8 cellular contexts compared by ENCODE assay signal in the genomic region with DNA sequence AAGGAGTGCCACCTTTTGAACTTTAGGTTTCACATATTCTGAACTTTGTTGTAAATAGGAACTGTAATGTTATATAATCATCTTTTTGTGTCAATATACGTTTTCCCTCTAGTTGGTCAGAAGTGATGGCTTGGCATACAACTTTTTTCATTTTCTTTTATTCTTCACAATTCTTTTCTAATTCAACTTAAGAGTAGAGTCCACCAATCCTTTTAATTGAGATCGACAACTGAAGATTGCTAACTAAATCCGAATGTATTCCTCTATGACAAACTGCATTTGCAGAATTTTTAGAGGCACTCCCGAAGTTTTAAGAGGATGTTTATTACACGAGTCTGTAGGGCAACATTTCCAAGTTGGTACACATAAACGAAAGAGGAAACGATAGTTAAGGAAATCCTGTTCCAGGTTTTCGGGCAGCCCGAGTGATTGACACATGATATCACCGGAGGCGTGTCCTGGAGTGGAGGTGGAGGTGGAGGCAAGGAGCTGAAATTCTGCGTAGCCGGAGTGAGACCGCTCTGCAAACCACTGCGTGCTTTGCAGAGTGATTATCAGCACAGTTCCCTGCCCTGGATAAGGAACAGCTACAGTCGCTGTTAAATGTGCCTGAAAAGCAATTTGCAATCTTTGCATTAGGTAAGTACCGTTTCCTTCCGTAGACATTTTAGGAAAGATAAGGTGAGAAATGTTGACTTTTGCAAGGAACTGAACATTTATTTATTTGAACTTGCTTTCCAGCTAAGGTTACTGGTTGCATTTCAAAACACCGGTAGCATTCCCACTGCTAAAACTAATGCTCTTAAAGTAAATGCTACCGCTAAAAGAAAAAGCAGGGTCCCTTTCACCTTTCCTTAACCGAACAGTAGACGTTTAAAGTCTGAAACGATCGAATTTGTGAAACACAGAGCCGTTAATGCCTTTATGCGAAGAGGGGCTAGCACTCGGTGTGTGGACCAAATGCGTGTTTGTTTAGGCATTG. TPM values are rescaled to one million over a fixed set of nuclear protein-coding genes. Genes with fewer than 3 reads are reported as not detected.
A peak's percentile ranks its signal among the peaks of the same experiment; 100 is the strongest.
DNase-seq lines count a peak whose midpoint lies in the region; ATAC-seq and TF ChIP-seq lines count a peak whose summit lies in the region.

A gene with protein sequence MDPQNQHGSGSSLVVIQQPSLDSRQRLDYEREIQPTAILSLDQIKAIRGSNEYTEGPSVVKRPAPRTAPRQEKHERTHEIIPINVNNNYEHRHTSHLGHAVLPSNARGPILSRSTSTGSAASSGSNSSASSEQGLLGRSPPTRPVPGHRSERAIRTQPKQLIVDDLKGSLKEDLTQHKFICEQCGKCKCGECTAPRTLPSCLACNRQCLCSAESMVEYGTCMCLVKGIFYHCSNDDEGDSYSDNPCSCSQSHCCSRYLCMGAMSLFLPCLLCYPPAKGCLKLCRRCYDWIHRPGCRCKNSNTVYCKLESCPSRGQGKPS (plus strand): TSS at position 502 of the 982 bp plus-strand sequence. CDS start 4,797 bp downstream, outside the sequence.

- H3K9me3 Mint-ChIP-seq in activated CD4-positive, alpha-beta memory T cell treated with anti-CD3 and anti-CD28 coated beads, Interleukin-2, amount 10 ng/mL, durations not matched to agents 7 days and 5 days, result no peaks in the 10 kb centered on the region

- no peaks in the 10 kb centered on the region for H3K27me3 ChIP-seq in right lobe of liver

- peaks cover 29% of the 10 kb centered on the region for H3K4me1 Mint-ChIP-seq in activated CD4-positive, alpha-beta memory T cell treated with anti-CD3 and anti-CD28 coated beads, Interleukin-2, amount 10 ng/mL, durations not matched to agents 7 days and 5 days

- peak; percentile 83 for TF ChIP-seq POLR2A in right lobe of liver (IDR thresholded peaks at IDR 0.05)

- CTCF ChIA-PET in activated CD4-positive, alpha-beta memory T cell treated with anti-CD3 and anti-CD28 coated beads, Interleukin-2, amount 10 ng/mL, durations not matched to agents 7 days and 5 days (lab: Charles Lee), result no interaction called here

- no peak for TF ChIP-seq CTCF in right lobe of liver (IDR thresholded peaks at IDR 0.05)

- peak within 1 kb of the TSS; percentile 82 to 91 (median 87) for H3K27ac ChIP-seq in right lobe of liver

- H3K4me3 ChIP-seq in right lobe of liver, result peak within 1 kb of the TSS; percentile 65 to 72 (median 71)

- intact Hi-C loops in right lobe of liver (cut with DNase I), result no loop called here

- POLR2A ChIA-PET in activated CD4-positive, alpha-beta memory T cell treated with anti-CD3 and anti-CD28 coated beads, Interleukin-2, amount 10 ng/mL, durations not matched to agents 7 days and 5 days (lab: Charles Lee), result interaction anchor here (0.9 to 2.0 kb wide), 4 partner anchors 9 to 24 kb away, joined by 3 to 7 read pairs (median 4); no protein-coding TSS in a partner anchor

- no peaks in the 10 kb centered on the region for H3K9me3 ChIP-seq in right lobe of liver

- H3K36me3 Mint-ChIP-seq in activated CD4-positive, alpha-beta memory T cell treated with anti-CD3 and anti-CD28 coated beads, Interleukin-2, amount 10 ng/mL, durations not matched to agents 7 days and 5 days (ENCODE audit: low read depth), result peaks cover 16% of the 10 kb centered on the region

- H3K36me3 ChIP-seq in right lobe of liver, result no peaks in the 10 kb centered on the region

- under 1% methylated on average over 28 of the region's 28 CpGs for WGBS in right lobe of liver (ENCODE audit: insufficient coverage, low coverage, low lambda C conversion rate, missing lambda C conversion rate)

- H3K4me3 Mint-ChIP-seq in activated CD4-positive, alpha-beta memory T cell treated with anti-CD3 and anti-CD28 coated beads, Interleukin-2, amount 10 ng/mL, durations not matched to agents 7 days and 5 days, result peak within 1 kb of the TSS; percentile 76

- H3K4me1 ChIP-seq in right lobe of liver, result peaks cover 0 to 5% (median 0%) of the 10 kb centered on the region in 4 donors

- H3K27ac Mint-ChIP-seq in activated CD4-positive, alpha-beta memory T cell treated with anti-CD3 and anti-CD28 coated beads, Interleukin-2, amount 10 ng/mL, durations not matched to agents 7 days and 5 days, result peak within 1 kb of the TSS; percentile 48

- DNase-seq in C1 segment of cervical spinal cord (lab: John Stamatoyannopoulos, UW) (peak in 13 of 14 donors; percentile 13 to 90 (median 60)), NCI-H82 treated with DMSO at 0.1 percent for 48 hours (lab: John Stamatoyannopoulos, UW; ENCODE audit: unreplicated experiment) (peak; percentile 77), ecto neural progenitor cell (ENCODE audit: low spot score) (peak; percentile 87), right lobe of liver (peak; percentile 85 to 91 (median 87))
- DNase-seq in activated CD4-positive, alpha-beta memory T cell treated with anti-CD3 and anti-CD28 coated beads, Interleukin-2, amount 10 ng/mL, durations not matched to agents 7 days and 5 days, result peak; percentile 82
- DNase-seq in stimulated activated CD4-positive, alpha-beta T cell treated with anti-CD3 and anti-CD28 coated beads, Interleukin-4, amount 100 ng/mL, for 24 hours, result peak; percentile 77

- ATAC-seq in GM19452 (IDR thresholded peaks at IDR 0.05; ENCODE audit: unreplicated experiment) (peak; percentile 50), HG03571 (IDR thresholded peaks at IDR 0.05; ENCODE audit: unreplicated experiment) (peak; percentile 37), right lobe of liver (peak; percentile 68 to 83 (median 78))

- H3K27me3 Mint-ChIP-seq in activated CD4-positive, alpha-beta memory T cell treated with anti-CD3 and anti-CD28 coated beads, Interleukin-2, amount 10 ng/mL, durations not matched to agents 7 days and 5 days, result peaks cover 38% of the 10 kb centered on the region

RNA-seq across cellular contexts. Expression of the gene that starts here (rescaled TPM):
- 10 to 100 TPM; 16.5 to 18.5 TPM for total RNA-seq in activated CD4-positive, alpha-beta memory T cell treated with anti-CD3 and anti-CD28 coated beads, Interleukin-2, amount 10 ng/mL, durations not matched to agents 7 days and 5 days
- 10 to 100 TPM in 5 of 6 experiments, 1 to 10 TPM in 1; 9.3 to 16.1 (median 14.3) TPM for total RNA-seq in right lobe of liver

Comparison
In these comparisons a context has a peak if more than half of its experiments do, and no peak if none do; other contexts are left out.
1. Peak in every context shown above with its lines: DNase-seq, ATAC-seq, H3K4me3 ChIP-seq and H3K27ac ChIP-seq.